Comparison of ENCODE assay signal across 1 cellular context in the genomic region with DNA sequence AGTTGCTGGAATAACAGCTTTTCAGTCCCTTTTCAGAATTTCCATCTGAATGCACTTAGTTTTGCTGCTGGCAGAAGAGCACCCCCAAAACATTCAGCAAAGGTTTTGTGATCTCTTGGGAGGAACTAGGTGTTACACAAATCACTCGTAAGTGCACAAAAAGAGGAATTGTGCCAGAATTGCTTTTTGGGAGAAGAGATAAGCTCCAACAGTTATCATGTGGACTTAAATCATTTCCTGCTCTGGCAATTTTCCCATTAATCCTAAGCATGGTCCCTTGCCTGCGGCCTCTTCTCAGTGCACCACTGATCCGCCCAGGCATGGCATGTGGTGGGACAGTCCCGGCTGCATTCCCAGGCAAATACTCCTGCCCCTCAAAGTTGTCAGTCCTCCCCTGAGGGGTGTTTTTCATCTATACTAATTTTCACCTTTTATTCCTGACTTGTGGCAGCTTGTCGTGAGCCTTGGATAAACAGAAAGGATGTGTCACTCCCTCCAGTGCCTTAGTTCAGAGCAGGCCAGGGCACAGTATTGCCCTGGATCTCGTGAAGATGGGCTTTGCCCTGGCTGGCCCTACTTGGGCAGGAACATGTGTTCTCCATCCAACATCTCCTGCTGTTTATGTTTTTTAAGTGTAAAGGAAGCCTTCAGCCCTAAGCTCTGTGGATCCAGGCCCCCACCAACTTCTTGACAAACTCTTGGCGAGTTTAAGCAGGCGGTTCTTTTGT.
TF ChIP-seq lines count a peak whose summit lies in the region.

No MANE protein-coding gene starts in this region.

TF ChIP-seq in GM23338, 12 proteins besides CTCF, POLR2A, EP300 and RAD21 (continued from another document):
- TF ChIP-seq ZNF331 (CRISPR knock-in tag; IDR thresholded peaks at IDR 0.05; ENCODE audit: low read depth) = no peak
- TF ChIP-seq NANOG (IDR thresholded peaks at IDR 0.05; ENCODE audit: borderline replicate concordance) = no peak
